In the genomic region with DNA sequence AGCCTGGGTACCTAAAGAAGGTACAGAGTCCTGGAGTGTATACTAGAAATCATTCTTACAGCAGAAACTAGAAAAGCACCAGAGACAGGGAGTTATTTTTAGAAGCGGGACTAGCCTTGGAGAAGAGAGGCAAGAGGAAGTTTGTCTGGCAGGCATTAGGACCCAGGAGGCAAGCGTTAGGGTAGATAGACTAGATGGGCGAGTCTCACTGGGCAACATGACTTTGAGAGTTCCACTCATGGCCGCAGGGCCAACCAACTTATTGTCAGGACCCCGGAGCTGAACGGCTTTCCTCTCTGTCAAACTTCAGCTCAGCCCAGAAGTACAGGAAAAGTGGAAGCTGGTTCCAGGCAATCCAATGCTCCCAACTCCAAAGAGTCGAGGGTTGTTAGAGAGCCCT, we compare ENCODE assay signal across 22 cellular contexts.
"Had no signal": no experiment of that assay in that cellular context is flagged by ENCODE, and none has a peak within 500 bp of the region (broad histone marks: within the 10 kb centered on the region; RNA-seq: fewer than 3 reads in every experiment).

No MANE protein-coding gene starts in this region.

- H3K4me1 ChIP-seq: heart left ventricle, parathyroid adenoma, prostate gland, right lobe of liver, suprapubic skin, thyroid gland had no signal

- H3K27me3 ChIP-seq: heart left ventricle, right lobe of liver, suprapubic skin, thyroid gland had no signal

- ATAC-seq: heart left ventricle; right lobe of liver; stimulated activated effector memory CD8-positive, alpha-beta T cell treated with anti-CD3 and anti-CD28 coated beads, Interleukin-12 subunit alpha, Interleukin-12 subunit beta, amount 100 ng/mL, for 72 hours; stimulated activated naive CD8-positive, alpha-beta T cell treated with anti-CD3 and anti-CD28 coated beads, Interleukin-15, Interleukin-2, amounts not matched to agents 100 U/mL and 50 U/mL, for 24 hours had no signal

- H3K27ac Mint-ChIP-seq: endodermal cell; naive B cell; nephron; stimulated activated effector memory CD8-positive, alpha-beta T cell treated with anti-CD3 and anti-CD28 coated beads, Interleukin-12 subunit alpha, Interleukin-12 subunit beta, amount 100 ng/mL, for 72 hours; type B pancreatic cell had no signal

- H3K4me3 ChIP-seq: heart left ventricle, prostate gland, right lobe of liver, suprapubic skin, thyroid gland had no signal

- H2AFZ ChIP-seq: parathyroid adenoma had no signal

- H3K36me3 Mint-ChIP-seq: stimulated activated effector memory CD8-positive, alpha-beta T cell treated with anti-CD3 and anti-CD28 coated beads, Interleukin-12 subunit alpha, Interleukin-12 subunit beta, amount 100 ng/mL, for 72 hours; type B pancreatic cell had no signal

- H3K27ac ChIP-seq: heart left ventricle, parathyroid adenoma, prostate gland, right lobe of liver, suprapubic skin, thyroid gland had no signal

- H3K9me3 ChIP-seq: prostate gland, right lobe of liver, suprapubic skin, thyroid gland had no signal

- H3K79me2 ChIP-seq: parathyroid adenoma had no signal

- H3K4me3 Mint-ChIP-seq: endodermal cell; naive B cell; nephron; stimulated activated effector memory CD8-positive, alpha-beta T cell treated with anti-CD3 and anti-CD28 coated beads, Interleukin-12 subunit alpha, Interleukin-12 subunit beta, amount 100 ng/mL, for 72 hours; type B pancreatic cell had no signal

- DNase-seq: dermis blood vessel endothelial cell; effector CD4-positive, alpha-beta T cell; endodermal cell; erythroblast; foreskin melanocyte; heart left ventricle; hippocampal formation; kidney glomerular epithelial cell; mesendoderm; naive B cell; occipital lobe; right lobe of liver; stimulated activated CD4-positive, alpha-beta T cell treated with anti-CD3 and anti-CD28 coated beads, Interleukin-4, amount 100 ng/mL, for 1 hour; stimulated activated CD8-positive, alpha-beta memory T cell treated with anti-CD3 and anti-CD28 coated beads, Interleukin-4, amount 100 ng/mL, for 48 hours; stimulated activated naive CD8-positive, alpha-beta T cell treated with anti-CD3 and anti-CD28 coated beads, Interleukin-15, Interleukin-2, amounts not matched to agents 100 U/mL and 50 U/mL, for 24 hours; thyroid gland had no signal

- H3K36me3 ChIP-seq: heart left ventricle, prostate gland, right lobe of liver, suprapubic skin, thyroid gland had no signal

- H3K4me1 Mint-ChIP-seq: endodermal cell; naive B cell; nephron; stimulated activated effector memory CD8-positive, alpha-beta T cell treated with anti-CD3 and anti-CD28 coated beads, Interleukin-12 subunit alpha, Interleukin-12 subunit beta, amount 100 ng/mL, for 72 hours had no signal
